ENCODE assay signal across 1 cellular context in the genomic region with DNA sequence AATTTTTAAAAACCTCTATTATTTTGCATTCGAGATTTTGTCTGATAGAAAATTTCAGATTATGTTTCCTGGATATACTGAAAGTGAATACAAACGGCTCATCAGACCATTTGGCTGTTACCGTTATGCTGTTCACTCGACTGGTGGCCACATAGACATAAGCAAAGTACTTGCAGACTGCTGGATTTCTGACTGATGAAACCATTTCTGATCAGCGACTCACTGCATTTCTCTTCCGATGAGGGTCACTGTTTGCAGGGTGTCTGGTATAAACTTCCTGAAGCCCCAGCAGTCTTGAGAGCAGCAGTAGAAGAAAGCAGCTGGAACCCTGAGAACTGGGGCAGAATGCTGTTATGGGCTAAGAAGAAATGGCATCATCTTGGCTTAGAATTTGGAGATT.
TF ChIP-seq lines count a peak whose summit lies in the region.

No MANE protein-coding gene starts in this region.

TF ChIP-seq in K562, 482 proteins besides CTCF, POLR2A, EP300 and RAD21:
- no peak for TF ChIP-seq BRF2 (IDR thresholded peaks at IDR 0.05; ENCODE audit: borderline replicate concordance, insufficient read depth, insufficient read length)
- TF ChIP-seq, protein P1, sequence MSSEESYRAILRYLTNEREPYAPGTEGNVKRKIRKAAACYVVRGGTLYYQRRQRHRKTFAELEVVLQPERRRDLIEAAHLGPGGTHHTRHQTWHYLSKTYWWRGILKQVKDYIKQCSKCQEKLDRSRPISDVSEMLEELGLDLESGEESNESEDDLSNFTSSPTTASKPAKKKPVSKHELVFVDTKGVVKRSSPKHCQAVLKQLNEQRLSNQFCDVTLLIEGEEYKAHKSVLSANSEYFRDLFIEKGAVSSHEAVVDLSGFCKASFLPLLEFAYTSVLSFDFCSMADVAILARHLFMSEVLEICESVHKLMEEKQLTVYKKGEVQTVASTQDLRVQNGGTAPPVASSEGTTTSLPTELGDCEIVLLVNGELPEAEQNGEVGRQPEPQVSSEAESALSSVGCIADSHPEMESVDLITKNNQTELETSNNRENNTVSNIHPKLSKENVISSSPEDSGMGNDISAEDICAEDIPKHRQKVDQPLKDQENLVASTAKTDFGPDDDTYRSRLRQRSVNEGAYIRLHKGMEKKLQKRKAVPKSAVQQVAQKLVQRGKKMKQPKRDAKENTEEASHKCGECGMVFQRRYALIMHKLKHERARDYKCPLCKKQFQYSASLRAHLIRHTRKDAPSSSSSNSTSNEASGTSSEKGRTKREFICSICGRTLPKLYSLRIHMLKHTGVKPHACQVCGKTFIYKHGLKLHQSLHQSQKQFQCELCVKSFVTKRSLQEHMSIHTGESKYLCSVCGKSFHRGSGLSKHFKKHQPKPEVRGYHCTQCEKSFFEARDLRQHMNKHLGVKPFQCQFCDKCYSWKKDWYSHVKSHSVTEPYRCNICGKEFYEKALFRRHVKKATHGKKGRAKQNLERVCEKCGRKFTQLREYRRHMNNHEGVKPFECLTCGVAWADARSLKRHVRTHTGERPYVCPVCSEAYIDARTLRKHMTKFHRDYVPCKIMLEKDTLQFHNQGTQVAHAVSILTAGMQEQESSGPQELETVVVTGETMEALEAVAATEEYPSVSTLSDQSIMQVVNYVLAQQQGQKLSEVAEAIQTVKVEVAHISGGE (CRISPR knock-in tag; IDR thresholded peaks at IDR 0.05): 0 out of 6 replicates have a peak, but pooled peaks of 1 of the 3 experiments have one; percentile 27
TF ChIP-seq in K562: peak in this region for 1.
